9 cellular contexts compared by ENCODE assay signal in genomic region chr5:100550531-100551036, GRCh38. TPM values are rescaled to one million over a fixed set of nuclear protein-coding genes. Genes with fewer than 3 reads are reported as not detected.
DNase-seq lines count a peak whose midpoint lies in the region; ATAC-seq and TF ChIP-seq lines count a peak whose summit lies in the region.
"Had no signal": no experiment of that assay in that cellular context is flagged by ENCODE, and none has a peak within 500 bp of the region (broad histone marks: within the 10 kb centered on the region; RNA-seq: fewer than 3 reads in every experiment).

No MANE protein-coding gene starts in this region.

- no peaks in the 10 kb centered on the region for H3K27me3 ChIP-seq in upper lobe of right lung
- H3K27me3 ChIP-seq: right lobe of liver had no signal

- no peak for TF ChIP-seq POLR2A in GM18505 (IDR thresholded peaks at IDR 0.05; ENCODE audit: borderline replicate concordance, extremely low read depth, insufficient read depth, insufficient read length)

- ATAC-seq in GM18505 (IDR thresholded peaks at IDR 0.05; ENCODE audit: unreplicated experiment) (peak; percentile 84), GM21576 (IDR thresholded peaks at IDR 0.05; ENCODE audit: unreplicated experiment) (peak; percentile 97), HG03520 (IDR thresholded peaks at IDR 0.05; ENCODE audit: unreplicated experiment) (peak; percentile 73), upper lobe of right lung (no peak)

- H3K27ac ChIP-seq in upper lobe of right lung, result no peak overlapping the region
- no peak overlapping the region for H3K27ac ChIP-seq in OCI-LY7 (ENCODE audit: low read depth, low read length, poor library complexity, severe bottlenecking)
- H3K27ac ChIP-seq: right lobe of liver had no signal

- no peak overlapping the region for H2AFZ ChIP-seq in OCI-LY7 (ENCODE audit: low read length)

- CTCF ChIA-PET in OCI-LY7 (lab: Charles Lee; ENCODE audit: unreplicated experiment), result no interaction called here

- H3K9me3 ChIP-seq in upper lobe of right lung (no peaks in the 10 kb centered on the region), OCI-LY7 (ENCODE audit: low read length) (no peaks in the 10 kb centered on the region)
- H3K9me3 ChIP-seq: right lobe of liver had no signal

- POLR2A ChIA-PET in OCI-LY7 (lab: Charles Lee), result interaction anchor here (0.5 to 1.5 kb wide), 4 partner anchors 9 to 377 kb away, joined by 3 to 5 read pairs (median 4); no protein-coding TSS in a partner anchor

- H3K36me3 ChIP-seq in upper lobe of right lung, result no peaks in the 10 kb centered on the region
- no peaks in the 10 kb centered on the region for H3K36me3 ChIP-seq in OCI-LY7 (ENCODE audit: insufficient read depth, low read length)
- H3K36me3 ChIP-seq: right lobe of liver had no signal

- intact Hi-C loops in upper lobe of right lung (cut with DNase I) (no loop called here), OCI-LY7 (cut with micrococcal nuclease; ENCODE audit: unreplicated experiment) (no loop called here)

- BruUV-seq in OCI-LY7 (replicated peaks; lab: Mats Ljungman, UMichigan), result no TSS peak

- H3K9me2 ChIP-seq in OCI-LY7 (ENCODE audit: insufficient read depth, low read length), result no peaks in the 10 kb centered on the region

- H4K20me1 ChIP-seq in OCI-LY7 (ENCODE audit: insufficient read depth, low read length), result no peaks in the 10 kb centered on the region

- H3K4me2 ChIP-seq in OCI-LY7 (ENCODE audit: low read length), result no peak overlapping the region

- no peaks in the 10 kb centered on the region for H3K79me2 ChIP-seq in OCI-LY7 (ENCODE audit: insufficient read depth, low read depth, low read length)

- TF ChIP-seq CTCF in upper lobe of right lung (IDR thresholded peaks at IDR 0.05), result no peak
- no peak for TF ChIP-seq CTCF in OCI-LY7 (conservative IDR thresholded peaks at IDR 0.05; ENCODE audit: low read length)

- H3K4me1 ChIP-seq in upper lobe of right lung (no peaks in the 10 kb centered on the region), OCI-LY7 (ENCODE audit: insufficient read depth, low read length, poor library complexity, severe bottlenecking) (no peaks in the 10 kb centered on the region)
- H3K4me1 ChIP-seq: right lobe of liver had no signal

- H3K4me3 ChIP-seq in upper lobe of right lung, result no peak overlapping the region
- H3K4me3 ChIP-seq in OCI-LY7 (ENCODE audit: low read depth, low read length, poor library complexity, severe bottlenecking), result no peak overlapping the region
- H3K4me3 ChIP-seq: right lobe of liver had no signal

- DNase-seq in glomerular visceral epithelial cell (ENCODE audit: extremely low spot score), result peak; percentile 27
- no peak for DNase-seq in upper lobe of right lung
- no peak for DNase-seq in OCI-LY7 (ENCODE audit: low spot score)
- DNase-seq in activated CD4-positive, alpha-beta T cell treated with anti-CD3 and anti-CD28 coated beads for 48 hours, result no peak
- DNase-seq in NCI-H1694 (lab: John Stamatoyannopoulos, UW), result no peak
- DNase-seq: right lobe of liver had no signal

RNA-seq across cellular contexts. Expression of gene FAM174A, which starts 15.4 kb away (rescaled TPM):
- total RNA-seq in upper lobe of right lung (21.7 TPM), OCI-LY7 (2022) (3.9 and 6.3 TPM in 2 replicates)
- 0.64 and 1.2 TPM in 2 replicates for total RNA-seq in OCI-LY7 (2014; rRNA removed; shearing (Covaris generic))
